13 cellular contexts compared by ENCODE assay signal in the genomic region with DNA sequence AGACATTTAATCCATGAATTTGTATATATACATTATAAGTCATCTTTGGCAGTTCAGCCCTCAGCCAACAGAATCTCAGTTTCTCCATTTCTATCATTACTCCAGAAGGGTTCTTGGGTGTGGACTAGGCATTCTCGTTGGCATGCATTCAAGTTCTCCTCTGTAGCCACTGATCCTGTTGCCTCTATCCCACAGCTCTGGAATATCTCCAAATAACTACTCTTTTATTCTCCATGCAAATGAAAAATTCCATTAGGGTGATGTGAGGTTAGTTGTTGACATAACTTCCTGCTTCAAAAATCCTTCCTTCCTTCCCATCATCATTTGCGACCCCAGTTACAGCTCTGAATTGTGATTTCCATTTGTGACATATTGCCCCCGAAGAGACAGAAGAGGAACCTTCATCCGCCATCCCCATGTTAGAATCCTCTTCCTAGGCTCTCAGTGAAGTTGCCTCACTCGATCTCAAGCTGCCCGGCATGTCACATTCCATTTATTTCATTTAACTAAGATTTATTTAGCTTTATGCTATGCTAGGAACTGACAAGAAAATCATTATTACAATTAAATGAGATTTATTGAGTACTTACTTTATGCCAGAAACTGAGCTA.
DNase-seq lines count a peak whose midpoint lies in the region; FAIRE-seq and TF ChIP-seq lines count a peak whose summit lies in the region.
"Had no signal": no experiment of that assay in that cellular context is flagged by ENCODE, and none has a peak within 500 bp of the region (broad histone marks: within the 10 kb centered on the region; RNA-seq: fewer than 3 reads in every experiment).

No MANE protein-coding gene starts in this region.

- no peak for FAIRE-seq in bronchial epithelial cell (lab: Jason Lieb, UNC)
- FAIRE-seq: frontal cortex had no signal

- no peak for TF ChIP-seq CTCF in bronchial epithelial cell (IDR thresholded peaks at IDR 0.05; ENCODE audit: insufficient read depth, low read length, severe bottlenecking)

- H3K9me3 ChIP-seq in MG63, result no peaks in the 10 kb centered on the region

- peak; percentile 53 for DNase-seq in Daoy (ENCODE audit: low read depth)
- DNase-seq in MG63, result peak; percentile 38
- peak; percentile 66 for DNase-seq in bronchial epithelial cell (ENCODE audit: low read depth)
- DNase-seq in lung microvascular endothelial cell (ENCODE audit: low read depth in 2 of 2), result peak; percentile 37 to 70
- no peak for DNase-seq in cerebellum (ENCODE audit: low spot score)
- no peak for DNase-seq in NCI-H1092 treated with DMSO at 0.1 percent for 48 hours (lab: John Stamatoyannopoulos, UW)
- no peak for DNase-seq in NK-92 treated with Interleukin-12 subunit alpha and Interleukin-12 subunit beta, amount 100 ng/mL, for 24 hours (lab: John Stamatoyannopoulos, UW)
- DNase-seq in DMS 273 treated with DMSO at 0.1 percent for 48 hours (lab: John Stamatoyannopoulos, UW), result no peak
- DNase-seq: natural killer cell; NCI-H345; right cardiac atrium; stimulated activated naive B cell treated with anti-CD40 and anti-IgM and Interleukin-4, amounts not matched to agents 10 μg/mL and 1 μg/mL and 100 μg/mL, for 72 hours had no signal

- H3K27me3 ChIP-seq in MG63 (no peaks in the 10 kb centered on the region), bronchial epithelial cell (ENCODE audit: control insufficient read depth, insufficient read depth, low read length) (no peaks in the 10 kb centered on the region)

- H3K4me3 ChIP-seq in MG63 (no peak overlapping the region), bronchial epithelial cell (ENCODE audit: low read depth, low read length) (no peak overlapping the region)

- H3K36me3 ChIP-seq in MG63 (no peaks in the 10 kb centered on the region), bronchial epithelial cell (ENCODE audit: control insufficient read depth, insufficient read depth, low read length) (no peaks in the 10 kb centered on the region)

Comparison
In these comparisons a context has a peak if more than half of its experiments do, and no peak if none do; other contexts are left out.
1. DNase-seq: peak in Daoy (single experiment), MG63 (single experiment), bronchial epithelial cell (single experiment) and lung microvascular endothelial cell (2 of 2); none in cerebellum (single experiment), NCI-H1092 treated with DMSO at 0.1 percent for 48 hours (single experiment), NK-92 treated with Interleukin-12 subunit alpha and Interleukin-12 subunit beta, amount 100 ng/mL, for 24 hours (single experiment) and DMS 273 treated with DMSO at 0.1 percent for 48 hours (single experiment).